1 cellular context compared by ENCODE assay signal in genomic region chr9:109504689-109505088, GRCh38.
TF ChIP-seq lines count a peak whose summit lies in the region.

No MANE protein-coding gene starts in this region.

TF ChIP-seq in HepG2, 621 proteins besides CTCF, POLR2A, EP300 and RAD21 (continued from another document):
- TF ChIP-seq SNAPC4 (CRISPR knock-in tag; IDR thresholded peaks at IDR 0.05): no peak
- no peak for TF ChIP-seq ZNF318 (CRISPR knock-in tag; IDR thresholded peaks at IDR 0.05)
- 0 out of 2 replicates have a peak, but pooled peaks have one; percentile 6 for TF ChIP-seq HMG20A (CRISPR knock-in tag; IDR thresholded peaks at IDR 0.05; ENCODE audit: borderline replicate concordance)
- TF ChIP-seq SIX1 (CRISPR knock-in tag; IDR thresholded peaks at IDR 0.05; ENCODE audit: borderline replicate concordance): 0 out of 2 replicates have a peak, but pooled peaks have one; percentile 17
- no peak for TF ChIP-seq ZNF616 (CRISPR knock-in tag; IDR thresholded peaks at IDR 0.05; ENCODE audit: low read depth)
- no peak for TF ChIP-seq ZSCAN20 (CRISPR knock-in tag; IDR thresholded peaks at IDR 0.05; ENCODE audit: borderline replicate concordance)
- TF ChIP-seq KLF6 (CRISPR knock-in tag; IDR thresholded peaks at IDR 0.05): no peak
- TF ChIP-seq NR0B2 (CRISPR knock-in tag; IDR thresholded peaks at IDR 0.05): no peak
- no peak for TF ChIP-seq ZNF251 (CRISPR knock-in tag; IDR thresholded peaks at IDR 0.05)
